Comparison of ENCODE assay signal across 31 cellular contexts in the genomic region with DNA sequence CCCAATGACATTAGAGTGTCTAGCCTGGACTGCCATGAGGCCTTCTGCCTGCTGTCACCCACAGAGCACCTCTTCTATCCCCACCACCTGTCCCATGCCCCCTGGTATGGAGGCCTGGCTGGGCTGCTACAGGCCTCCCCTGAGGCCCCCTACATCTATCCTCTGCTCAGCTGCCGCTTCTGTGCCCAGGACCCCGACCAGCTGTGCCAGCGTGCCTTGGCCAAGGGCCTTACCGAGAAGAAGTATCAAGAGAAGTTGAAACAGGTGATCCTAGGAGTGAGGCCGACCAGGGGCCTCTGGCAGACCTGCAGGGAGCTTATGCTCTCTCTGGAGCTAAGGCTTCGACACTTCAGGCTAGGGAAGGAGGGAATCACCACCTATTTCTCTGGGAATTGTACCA. TPM values are rescaled to one million over a fixed set of nuclear protein-coding genes. Genes with fewer than 3 reads are reported as not detected.
"Had no signal": no experiment of that assay in that cellular context is flagged by ENCODE, and none has a peak within 500 bp of the region (broad histone marks: within the 10 kb centered on the region; RNA-seq: fewer than 3 reads in every experiment).

No MANE protein-coding gene starts in this region.

- H3K27ac ChIP-seq: colonic mucosa, epithelial cell of prostate, esophagus squamous epithelium, gastrocnemius medialis, heart right ventricle, left lung, lower lobe of right lung had no signal

- H3K4me1 ChIP-seq: colonic mucosa, esophagus squamous epithelium, gastrocnemius medialis, heart right ventricle, left lung, lower lobe of right lung had no signal

- H3K4me3 ChIP-seq: colonic mucosa, esophagus squamous epithelium, gastrocnemius medialis, heart right ventricle, left lung, lower lobe of right lung, mucosa of descending colon had no signal

- H3K27me3 Mint-ChIP-seq: dendritic cell treated with granulocyte-macrophage colony-stimulating factor and Interleukin-4, amounts not matched to agents 40 ng/mL and 50 ng/mL, for 4 days; effector memory CD8-positive, alpha-beta T cell had no signal

- H3K27me3 ChIP-seq: colonic mucosa, esophagus squamous epithelium, gastrocnemius medialis, heart right ventricle, left lung had no signal

- H3K36me3 ChIP-seq: colonic mucosa, esophagus squamous epithelium, gastrocnemius medialis, heart right ventricle, left lung, lower lobe of right lung had no signal

- H3K4me3 Mint-ChIP-seq: dendritic cell treated with granulocyte-macrophage colony-stimulating factor and Interleukin-4, amounts not matched to agents 40 ng/mL and 50 ng/mL, for 4 days; effector memory CD8-positive, alpha-beta T cell; endodermal cell; mesothelial cell of epicardium had no signal

- DNase-seq: colonic mucosa; cortex of kidney; effector CD8-positive, alpha-beta T cell; effector memory CD8-positive, alpha-beta T cell; endodermal cell; erythroblast; esophagus squamous epithelium; foreskin fibroblast; foreskin melanocyte; gastrocnemius medialis; glutamatergic neuron; head of caudate nucleus; heart right ventricle; hippocampal formation; left cardiac atrium; left lung; left ventricle myocardium superior; lower lobe of right lung; mesenchymal stem cell; mucosa of descending colon had no signal

- ATAC-seq: effector memory CD8-positive, alpha-beta T cell; esophagus mucosa; gastrocnemius medialis; left cardiac atrium; left lung; left ventricle myocardium superior; mucosa of descending colon had no signal

- H3K4me1 Mint-ChIP-seq: endodermal cell, mesothelial cell of epicardium had no signal

- H3K9me3 ChIP-seq: gastrocnemius medialis, lower lobe of right lung had no signal

RNA-seq across cellular contexts. Expression of gene TECRL, which starts 21.7 kb away (rescaled TPM):
- total RNA-seq: cerebellum, dermis microvascular lymphatic vessel endothelial cell, endodermal cell, esophagus mucosa, esophagus squamous epithelium, glomerular endothelial cell, kidney epithelial cell, lower leg skin, lower lobe of right lung, lung microvascular endothelial cell, mesenteric fat pad had no signal
